In the genomic region with DNA sequence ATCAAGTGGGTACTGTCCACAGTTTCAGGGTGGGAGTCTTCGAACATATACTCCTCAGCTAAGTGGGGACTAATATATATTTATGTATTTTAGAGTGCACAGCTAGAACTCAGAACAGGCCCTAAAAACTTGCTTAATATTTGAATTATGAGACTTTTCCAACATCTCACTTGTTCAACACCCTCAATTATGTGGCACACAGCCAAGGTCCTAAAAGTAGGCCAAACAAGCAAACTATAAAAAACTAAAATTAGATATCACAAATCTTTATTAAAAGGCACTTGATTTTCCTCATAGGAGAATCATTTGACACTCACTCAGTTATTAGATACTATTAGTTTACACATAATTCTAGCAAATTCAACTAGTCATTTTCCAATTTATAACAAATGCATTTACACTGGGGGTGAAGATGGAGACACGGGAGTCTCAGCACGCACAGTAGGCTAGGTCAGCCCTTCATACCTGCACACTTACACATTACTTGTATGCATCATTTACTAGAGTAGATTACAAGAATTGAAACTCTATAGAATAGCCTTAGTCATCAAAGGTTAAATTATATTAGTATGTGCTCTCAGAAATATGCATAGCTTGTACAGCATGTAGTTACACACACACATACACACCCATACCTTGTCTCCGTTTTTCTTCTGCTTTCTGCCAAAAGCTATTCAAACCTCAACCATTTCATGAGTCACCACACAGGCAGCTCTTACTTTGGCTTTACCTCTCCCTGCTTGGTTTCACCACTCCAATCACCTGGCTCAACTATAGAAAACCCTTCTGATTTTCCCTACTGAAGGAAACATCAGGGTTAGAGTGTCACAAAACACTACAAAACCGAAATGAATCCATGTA, we compare ENCODE assay signal across 11 cellular contexts.
DNase-seq lines count a peak whose midpoint lies in the region; ATAC-seq and TF ChIP-seq lines count a peak whose summit lies in the region.
"Had no signal": no experiment of that assay in that cellular context is flagged by ENCODE, and none has a peak within 500 bp of the region (broad histone marks: within the 10 kb centered on the region; RNA-seq: fewer than 3 reads in every experiment).

No MANE protein-coding gene starts in this region.

- DNase-seq in AG20443 (ENCODE audit: low spot score) (peak; percentile 16), HT-29 (ENCODE audit: low spot score) (peak; percentile 49), brain microvascular endothelial cell (peak; percentile 22), mucosa of descending colon (no peak), esophagus muscularis mucosa (ENCODE audit: extremely low spot score) (no peak), NCI-H1105 (lab: John Stamatoyannopoulos, UW) (no peak)
- DNase-seq: NCI-H1436 treated with DMSO at 0.1 percent for 48 hours, nucleus accumbens, T-helper 17 cell had no signal

- H3K4me1 ChIP-seq in mucosa of descending colon (ENCODE audit: low read depth) (no peaks in the 10 kb centered on the region), esophagus muscularis mucosa (peaks cover 31 to 58% (median 46%) of the 10 kb centered on the region in 4 donors)

- TF ChIP-seq CTCF in brain microvascular endothelial cell (IDR thresholded peaks at IDR 0.05; ENCODE audit: low read depth, low read length, missing control alignments) (no peak), mucosa of descending colon (IDR thresholded peaks at IDR 0.05) (no peak), esophagus muscularis mucosa (IDR thresholded peaks at IDR 0.05) (no peak)

- H3K27me3 ChIP-seq in brain microvascular endothelial cell (replicated peaks) (no peaks in the 10 kb centered on the region), esophagus muscularis mucosa (no peaks in the 10 kb centered on the region)

- ATAC-seq in mucosa of descending colon (peak; percentile 66), GM18517 (IDR thresholded peaks at IDR 0.05; ENCODE audit: unreplicated experiment) (no peak), GM21528 (IDR thresholded peaks at IDR 0.05; ENCODE audit: low FRiP score, unreplicated experiment) (no peak)
- ATAC-seq: T-helper 17 cell had no signal

- in situ Hi-C loops in brain microvascular endothelial cell (cut with HindIII; ENCODE audit: low pct_ligation_motif_present, low sequenced_read_pairs): no loop called here

- TF ChIP-seq EP300 in esophagus muscularis mucosa (IDR thresholded peaks at IDR 0.05): no peak

- intact Hi-C loops in mucosa of descending colon (cut with DNase I, micrococcal nuclease) (no loop called here), esophagus muscularis mucosa (cut with DNase I) (no loop called here)

- WGBS in esophagus muscularis mucosa: 63% methylated on average over 5 of the region's 5 CpGs

- H3K9me3 ChIP-seq in mucosa of descending colon: no peaks in the 10 kb centered on the region
- H3K9me3 ChIP-seq in esophagus muscularis mucosa: no peaks in the 10 kb centered on the region

- TF ChIP-seq POLR2A in esophagus muscularis mucosa (IDR thresholded peaks at IDR 0.05; ENCODE audit: low read depth): no peak

- H3K27ac ChIP-seq in brain microvascular endothelial cell (no peak overlapping the region), esophagus muscularis mucosa (replicated peaks in 1 of 4) (peak overlapping the region in 1 of 4 donors; percentile 10)

- H3K4me3 ChIP-seq in brain microvascular endothelial cell (ENCODE audit: low read depth, low read length) (no peak overlapping the region), mucosa of descending colon (no peak overlapping the region), esophagus muscularis mucosa (no peak overlapping the region)

- H3K36me3 ChIP-seq in brain microvascular endothelial cell (replicated peaks) (no peaks in the 10 kb centered on the region), mucosa of descending colon (ENCODE audit: low read depth) (no peaks in the 10 kb centered on the region), esophagus muscularis mucosa (no peaks in the 10 kb centered on the region)

Comparison
In these comparisons a context has a peak if more than half of its experiments do, and no peak if none do; other contexts are left out.
1. DNase-seq: peak in AG20443 (single experiment), HT-29 (single experiment) and brain microvascular endothelial cell (single experiment); none in mucosa of descending colon (0 of 3), esophagus muscularis mucosa (single experiment) and NCI-H1105 (single experiment).